1 cellular context compared by ENCODE assay signal in genomic region chr1:35345439-35345981, GRCh38.
TF ChIP-seq lines count a peak whose summit lies in the region.

No MANE protein-coding gene starts in this region.

TF ChIP-seq in H1, 55 proteins besides CTCF, POLR2A, EP300 and RAD21:
- TF ChIP-seq GABPA (IDR thresholded peaks at IDR 0.05; ENCODE audit: borderline replicate concordance, insufficient read depth, low read length), result no peak
- TF ChIP-seq SIN3A (conservative IDR thresholded peaks at IDR 0.05 in 1 of 2, IDR thresholded peaks at IDR 0.05 in 1 of 2; ENCODE audit: low read depth in 1 of 2, low read length in 2 of 2), result no peak
- TF ChIP-seq, protein P1, sequence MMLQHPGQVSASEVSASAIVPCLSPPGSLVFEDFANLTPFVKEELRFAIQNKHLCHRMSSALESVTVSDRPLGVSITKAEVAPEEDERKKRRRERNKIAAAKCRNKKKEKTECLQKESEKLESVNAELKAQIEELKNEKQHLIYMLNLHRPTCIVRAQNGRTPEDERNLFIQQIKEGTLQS (IDR thresholded peaks at IDR 0.05; ENCODE audit: insufficient read depth, low read depth, low read length), result no peak
- no peak for TF ChIP-seq ASH2L (IDR thresholded peaks at IDR 0.05; ENCODE audit: low read length)
- TF ChIP-seq CHD7 (IDR thresholded peaks at IDR 0.05; ENCODE audit: insufficient replicate concordance, low read length), result no peak
- no peak for TF ChIP-seq KDM4A (IDR thresholded peaks at IDR 0.05; ENCODE audit: low read depth, low read length, severe bottlenecking)
- no peak for TF ChIP-seq SP2 (IDR thresholded peaks at IDR 0.05; ENCODE audit: low read length)
- no peak for TF ChIP-seq NRF1 (IDR thresholded peaks at IDR 0.05; ENCODE audit: low read depth, low read length)
- no peak for TF ChIP-seq CREB1 (IDR thresholded peaks at IDR 0.05)
